ENCODE assay signal across 11 cellular contexts in the genomic region with DNA sequence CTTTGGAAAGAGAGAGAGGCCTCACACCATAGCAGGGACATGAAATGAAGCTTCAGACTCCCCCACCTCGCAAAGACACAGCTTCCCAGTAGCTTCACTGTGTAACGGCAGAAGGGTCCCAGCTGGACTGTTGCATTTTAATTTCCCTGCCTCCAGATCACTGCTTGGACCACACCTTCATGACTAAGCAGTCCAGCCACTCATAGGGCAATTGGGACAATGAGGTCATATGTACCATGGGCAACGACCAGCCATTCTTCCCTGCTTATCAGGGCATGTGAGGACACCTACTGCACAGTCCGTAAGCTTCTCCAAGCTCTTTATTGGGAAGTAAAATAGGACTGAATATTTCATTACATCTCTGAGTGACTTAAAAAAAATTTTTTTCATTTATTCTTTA.
DNase-seq lines count a peak whose midpoint lies in the region; ATAC-seq lines count a peak whose summit lies in the region.
"Had no signal": no experiment of that assay in that cellular context is flagged by ENCODE, and none has a peak within 500 bp of the region (broad histone marks: within the 10 kb centered on the region; RNA-seq: fewer than 3 reads in every experiment).

No MANE protein-coding gene starts in this region.

- no peak overlapping the region for H3K4me3 ChIP-seq in mesendoderm (ENCODE audit: low read length)

- H3K36me3 ChIP-seq in mesendoderm (ENCODE audit: control insufficient read depth, insufficient read depth, low read length) = no peaks in the 10 kb centered on the region

- no peak overlapping the region for H2AK5ac ChIP-seq in mesendoderm (ENCODE audit: low read length)

- no peaks in the 10 kb centered on the region for H3K79me2 ChIP-seq in mesendoderm (ENCODE audit: control insufficient read depth, insufficient read depth, low read length)

- H4K8ac ChIP-seq in mesendoderm (ENCODE audit: low read depth, low read length) = no peak overlapping the region

- DNase-seq in GM04504 (ENCODE audit: low read depth) (peak; percentile 50), SW480 (ENCODE audit: low spot score) (peak; percentile 63), glomerular visceral epithelial cell (ENCODE audit: extremely low spot score) (peak; percentile 79), renal cortical epithelial cell (ENCODE audit: low read depth) (peak; percentile 84), midbrain (lab: John Stamatoyannopoulos, UW) (no peak), hepatic stellate cell (ENCODE audit: low spot score) (no peak), mesendoderm (no peak)
- DNase-seq: hippocampal formation, NCI-H2081 treated with DMSO at 0.1 percent for 48 hours, T-helper 9 cell had no signal

- WGBS in mesendoderm (ENCODE audit: extremely low coverage, insufficient coverage, low lambda C conversion rate) = no CpG with 5 or more reads among the region's 4 CpGs

- no peak overlapping the region for H3K4ac ChIP-seq in mesendoderm (ENCODE audit: low read depth, low read length)

- H3K27me3 ChIP-seq in mesendoderm (ENCODE audit: insufficient read depth, low read length, poor library complexity) = no peaks in the 10 kb centered on the region

- H2BK5ac ChIP-seq in mesendoderm (ENCODE audit: low read length) = no peak overlapping the region

- H3K79me1 ChIP-seq in mesendoderm (ENCODE audit: low read length) = no peaks in the 10 kb centered on the region

- no peak for ATAC-seq in HG03520 (IDR thresholded peaks at IDR 0.05; ENCODE audit: unreplicated experiment)

- no peak overlapping the region for H3K23ac ChIP-seq in mesendoderm (ENCODE audit: low read length)

- no peak overlapping the region for H4K5ac ChIP-seq in mesendoderm (ENCODE audit: low read length)

- H3K18ac ChIP-seq in mesendoderm (ENCODE audit: low read length) = no peak overlapping the region

- H3K9ac ChIP-seq in mesendoderm (ENCODE audit: low read length) = no peak overlapping the region

- no peak overlapping the region for H2BK15ac ChIP-seq in mesendoderm (replicated peaks; ENCODE audit: low read depth)

- no peaks in the 10 kb centered on the region for H3K4me1 ChIP-seq in mesendoderm (ENCODE audit: control insufficient read depth, low read depth, low read length)

- no peak overlapping the region for H3K27ac ChIP-seq in mesendoderm (ENCODE audit: low read depth, low read length)

- H3K4me2 ChIP-seq in mesendoderm (ENCODE audit: low read length) = no peak overlapping the region

- no peak overlapping the region for H2BK120ac ChIP-seq in mesendoderm (ENCODE audit: low read depth, low read length)

- no peak overlapping the region for H3K56ac ChIP-seq in mesendoderm (ENCODE audit: low read length)

Comparison
In these comparisons a context has a peak if more than half of its experiments do, and no peak if none do; other contexts are left out.
1. DNase-seq: peak in GM04504 (single experiment), SW480 (single experiment), glomerular visceral epithelial cell (single experiment) and renal cortical epithelial cell (single experiment); none in midbrain (single experiment), hepatic stellate cell (single experiment) and mesendoderm (single experiment).